1 cellular context compared by ENCODE assay signal in genomic region chr11:117195761-117196160, GRCh38.
TF ChIP-seq lines count a peak whose summit lies in the region.

No MANE protein-coding gene starts in this region.

TF ChIP-seq in WTC11, 78 proteins besides CTCF, POLR2A, EP300 and RAD21 (continued from another document):
- TF ChIP-seq, protein P1, sequence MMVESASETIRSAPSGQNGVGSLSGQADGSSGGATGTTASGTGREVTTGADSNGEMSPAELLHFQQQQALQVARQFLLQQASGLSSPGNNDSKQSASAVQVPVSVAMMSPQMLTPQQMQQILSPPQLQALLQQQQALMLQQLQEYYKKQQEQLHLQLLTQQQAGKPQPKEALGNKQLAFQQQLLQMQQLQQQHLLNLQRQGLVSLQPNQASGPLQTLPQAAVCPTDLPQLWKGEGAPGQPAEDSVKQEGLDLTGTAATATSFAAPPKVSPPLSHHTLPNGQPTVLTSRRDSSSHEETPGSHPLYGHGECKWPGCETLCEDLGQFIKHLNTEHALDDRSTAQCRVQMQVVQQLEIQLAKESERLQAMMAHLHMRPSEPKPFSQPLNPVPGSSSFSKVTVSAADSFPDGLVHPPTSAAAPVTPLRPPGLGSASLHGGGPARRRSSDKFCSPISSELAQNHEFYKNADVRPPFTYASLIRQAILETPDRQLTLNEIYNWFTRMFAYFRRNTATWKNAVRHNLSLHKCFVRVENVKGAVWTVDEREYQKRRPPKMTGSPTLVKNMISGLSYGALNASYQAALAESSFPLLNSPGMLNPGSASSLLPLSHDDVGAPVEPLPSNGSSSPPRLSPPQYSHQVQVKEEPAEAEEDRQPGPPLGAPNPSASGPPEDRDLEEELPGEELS (CRISPR knock-in tag; IDR thresholded peaks at IDR 0.05) = no peak
- TF ChIP-seq MXD4 (CRISPR knock-in tag; IDR thresholded peaks at IDR 0.05; ENCODE audit: borderline replicate concordance) = no peak
